8 cellular contexts compared by ENCODE assay signal in the genomic region with DNA sequence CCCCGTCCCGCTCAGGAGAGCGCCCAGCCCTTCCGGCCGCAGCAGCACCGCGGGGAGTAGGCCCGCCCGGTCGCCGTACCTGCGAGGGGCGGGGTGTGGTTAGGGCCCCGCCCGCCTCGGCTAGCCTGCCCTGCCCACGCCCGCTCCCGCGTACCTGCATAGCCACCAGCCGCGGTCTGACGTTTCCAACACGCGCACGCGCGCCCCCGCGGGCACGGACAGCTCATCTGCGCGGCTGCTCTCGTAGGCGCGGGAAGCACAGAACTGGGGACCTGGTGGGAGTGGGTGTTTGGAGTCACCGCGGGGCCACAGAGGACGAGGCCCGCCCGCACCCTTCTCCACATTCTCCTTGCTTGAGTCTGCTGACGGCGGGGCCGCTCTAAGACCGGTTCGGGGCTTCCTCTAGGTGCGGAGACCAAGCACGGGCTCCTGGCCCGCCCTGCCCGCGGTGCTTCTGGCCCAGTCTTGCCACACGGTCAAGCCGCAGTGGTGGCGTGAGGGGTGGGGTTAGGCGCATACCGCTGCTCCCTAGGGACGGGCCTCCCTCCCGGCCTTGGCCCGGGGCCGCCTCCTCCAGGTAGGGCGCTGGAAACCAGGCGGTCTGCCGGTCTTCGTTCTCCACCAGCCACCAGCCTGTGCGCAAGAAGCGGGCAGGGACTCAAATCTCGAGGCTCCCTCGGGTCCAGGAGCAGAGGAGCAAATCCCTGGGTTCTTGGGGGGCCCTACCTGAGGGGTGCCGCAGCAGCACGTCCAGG. TPM values are rescaled to one million over a fixed set of nuclear protein-coding genes. Genes with fewer than 3 reads are reported as not detected.
DNase-seq lines count a peak whose midpoint lies in the region; ATAC-seq lines count a peak whose summit lies in the region.
"Had no signal": no experiment of that assay in that cellular context is flagged by ENCODE, and none has a peak within 500 bp of the region (broad histone marks: within the 10 kb centered on the region; RNA-seq: fewer than 3 reads in every experiment).

No MANE protein-coding gene starts in this region.

- H3K36me3 Mint-ChIP-seq in activated naive CD8-positive, alpha-beta T cell treated with anti-CD3 and anti-CD28 coated beads, Interleukin-2, amount 50 U/mL, for 24 hours (ENCODE audit: low read depth) = peaks cover 20% of the 10 kb centered on the region
- peaks cover 0 to 22% (median 7%) of the 10 kb centered on the region in 5 donors for H3K36me3 Mint-ChIP-seq in naive thymus-derived CD4-positive, alpha-beta T cell

- H3K4me1 Mint-ChIP-seq in activated naive CD8-positive, alpha-beta T cell treated with anti-CD3 and anti-CD28 coated beads, Interleukin-2, amount 50 U/mL, for 24 hours = peaks cover 8% of the 10 kb centered on the region
- H3K4me1 Mint-ChIP-seq in naive thymus-derived CD4-positive, alpha-beta T cell = peaks cover 0 to 16% (median 8%) of the 10 kb centered on the region in 7 donors

- peaks cover 46% of the 10 kb centered on the region for H3K27me3 ChIP-seq in HUES64 (ENCODE audit: insufficient read depth, low read length)
- peaks cover 0 to 3% of the 10 kb centered on the region in 2 donors for H3K27me3 ChIP-seq in naive thymus-derived CD4-positive, alpha-beta T cell (ENCODE audit: control insufficient read depth in 2 of 2, insufficient read depth in 2 of 2, low read length in 2 of 2)

- CTCF ChIA-PET in naive thymus-derived CD4-positive, alpha-beta T cell (lab: Charles Lee) = no interaction called here

- intact Hi-C loops in naive thymus-derived CD4-positive, alpha-beta T cell (cut with micrococcal nuclease) = no loop called here

- H3K4me3 Mint-ChIP-seq in activated naive CD8-positive, alpha-beta T cell treated with anti-CD3 and anti-CD28 coated beads, Interleukin-2, amount 50 U/mL, for 24 hours = no peak overlapping the region
- peak overlapping the region in 1 of 10 donors; percentile 28 for H3K4me3 Mint-ChIP-seq in naive thymus-derived CD4-positive, alpha-beta T cell

- H3K4me3 ChIP-seq in HUES64 (ENCODE audit: low read length) = peak overlapping the region; percentile 58
- no peak overlapping the region for H3K4me3 ChIP-seq in naive thymus-derived CD4-positive, alpha-beta T cell (ENCODE audit: low read length)

- peaks cover 37% of the 10 kb centered on the region for H3K36me3 ChIP-seq in HUES64 (ENCODE audit: insufficient read depth, low read length)
- peaks cover 0 to 45% (median 0%) of the 10 kb centered on the region in 3 experiments for H3K36me3 ChIP-seq in naive thymus-derived CD4-positive, alpha-beta T cell (ENCODE audit: control insufficient read depth in 2 of 3, insufficient read depth in 3 of 3, low read length in 3 of 3)

- peaks cover 30% of the 10 kb centered on the region for H3K27me3 Mint-ChIP-seq in activated naive CD8-positive, alpha-beta T cell treated with anti-CD3 and anti-CD28 coated beads, Interleukin-2, amount 50 U/mL, for 24 hours
- peaks cover 0 to 32% (median 8%) of the 10 kb centered on the region in 5 donors for H3K27me3 Mint-ChIP-seq in naive thymus-derived CD4-positive, alpha-beta T cell

- DNase-seq in activated naive CD8-positive, alpha-beta T cell treated with anti-CD3 and anti-CD28 coated beads, Interleukin-2, amount 50 U/mL, for 24 hours = peak; percentile 40
- no peak for DNase-seq in naive thymus-derived CD4-positive, alpha-beta T cell
- DNase-seq in mesenteric fat pad (ENCODE audit: low spot score) = no peak
- DNase-seq: activated gamma-delta T cell, foreskin melanocyte had no signal

- no peaks in the 10 kb centered on the region for H3K9me3 ChIP-seq in HUES64 (ENCODE audit: insufficient read depth, low read depth, low read length)
- no peaks in the 10 kb centered on the region for H3K9me3 ChIP-seq in naive thymus-derived CD4-positive, alpha-beta T cell (ENCODE audit: control insufficient read depth in 2 of 3, low read length in 3 of 3)

- H3K27ac Mint-ChIP-seq in activated naive CD8-positive, alpha-beta T cell treated with anti-CD3 and anti-CD28 coated beads, Interleukin-2, amount 50 U/mL, for 24 hours = no peak overlapping the region
- no peak overlapping the region for H3K27ac Mint-ChIP-seq in naive thymus-derived CD4-positive, alpha-beta T cell

- POLR2A ChIA-PET in naive thymus-derived CD4-positive, alpha-beta T cell (lab: Charles Lee) = interaction anchor here (0.6 to 11.4 kb wide), 3 partner anchors 16 to 573 kb away, joined by 3 to 61 read pairs (median 8); partner anchors contain the start of genes RPS2 and TRAF7

- peak overlapping the region; percentile 69 for H3K9ac ChIP-seq in HUES64 (ENCODE audit: low read depth, low read length)

- 3% methylated on average over 70 of the region's 70 CpGs for WGBS in HUES64

- no peak overlapping the region for H3K27ac ChIP-seq in HUES64 (ENCODE audit: low read depth, low read length)
- H3K27ac ChIP-seq in naive thymus-derived CD4-positive, alpha-beta T cell (ENCODE audit: low read depth, low read length) = no peak overlapping the region

- H3K9me3 Mint-ChIP-seq in activated naive CD8-positive, alpha-beta T cell treated with anti-CD3 and anti-CD28 coated beads, Interleukin-2, amount 50 U/mL, for 24 hours = no peaks in the 10 kb centered on the region
- no peaks in the 10 kb centered on the region for H3K9me3 Mint-ChIP-seq in naive thymus-derived CD4-positive, alpha-beta T cell

- peaks cover 5% of the 10 kb centered on the region for H3K4me1 ChIP-seq in HUES64 (ENCODE audit: insufficient read depth, low read length)
- H3K4me1 ChIP-seq in naive thymus-derived CD4-positive, alpha-beta T cell (ENCODE audit: control insufficient read depth in 2 of 2, insufficient read depth in 2 of 2, low read length in 2 of 2) = peaks cover 0 to 6% of the 10 kb centered on the region in 2 donors

- ATAC-seq in activated naive CD8-positive, alpha-beta T cell treated with anti-CD3 and anti-CD28 coated beads, Interleukin-2, amount 50 U/mL, for 24 hours = no peak
- peak; percentile 12 for ATAC-seq in naive thymus-derived CD4-positive, alpha-beta T cell
- ATAC-seq in GM18873 (IDR thresholded peaks at IDR 0.05; ENCODE audit: low FRiP score, unreplicated experiment) (no peak), HG03045 (IDR thresholded peaks at IDR 0.05; ENCODE audit: unreplicated experiment) (no peak)

RNA-seq across cellular contexts. Expression of gene NOXO1, which starts 1.8 kb away (rescaled TPM):
- 0.65 TPM for polyA plus RNA-seq in HUES64 (2013, experiment 1 of 2)
- polyA plus RNA-seq in HUES64 (2013, experiment 2 of 2) = not detected
- 1 to 10 TPM in 1 of 5 experiments, under 1 TPM in 4; 0.24 to 1.3 (median 0.79) TPM for total RNA-seq in naive thymus-derived CD4-positive, alpha-beta T cell
- polyA plus RNA-seq in naive thymus-derived CD4-positive, alpha-beta T cell = under 1 TPM; 0.17 to 0.29 TPM
- total RNA-seq in mesenteric fat pad = not detected

RNA-seq across cellular contexts. Expression of gene GFER, which starts 4.5 kb away (rescaled TPM):
- polyA plus RNA-seq in HUES64 (2013, experiment 1 of 2) = 28.7 TPM
- polyA plus RNA-seq in HUES64 (2013, experiment 2 of 2) = 23.8 TPM
- 10 to 100 TPM; 14.0 to 28.2 (median 18.1) TPM for total RNA-seq in naive thymus-derived CD4-positive, alpha-beta T cell
- 10 to 100 TPM; 19.6 to 30.8 TPM for polyA plus RNA-seq in naive thymus-derived CD4-positive, alpha-beta T cell
- total RNA-seq in mesenteric fat pad = 15.7 TPM

RNA-seq across cellular contexts. Expression of gene TBL3, which starts 7.6 kb away (rescaled TPM):
- polyA plus RNA-seq in HUES64 (2013, experiment 1 of 2) = 44.1 TPM
- 45.6 TPM for polyA plus RNA-seq in HUES64 (2013, experiment 2 of 2)
- total RNA-seq in naive thymus-derived CD4-positive, alpha-beta T cell = 10 to 100 TPM; 17.2 to 45.2 (median 27.6) TPM
- 10 to 100 TPM; 59.4 to 89.8 TPM for polyA plus RNA-seq in naive thymus-derived CD4-positive, alpha-beta T cell
- total RNA-seq in mesenteric fat pad = 26.5 TPM

RNA-seq across cellular contexts. Expression of gene SYNGR3, which starts 10.3 kb away (rescaled TPM):
- 5.5 TPM for polyA plus RNA-seq in HUES64 (2013, experiment 1 of 2)
- polyA plus RNA-seq in HUES64 (2013, experiment 2 of 2) = 8.5 TPM
- total RNA-seq in naive thymus-derived CD4-positive, alpha-beta T cell = 1 to 10 TPM in 2 of 5 experiments, under 1 TPM in 3; 0.49 to 8.8 (median 0.80) TPM
- 1 to 10 TPM in 1 of 2 donors, under 1 TPM in 1; 0.92 to 1.6 TPM for polyA plus RNA-seq in naive thymus-derived CD4-positive, alpha-beta T cell
- not detected for total RNA-seq in mesenteric fat pad

RNA-seq across cellular contexts. Expression of gene RNF151, which starts 12.8 kb away (rescaled TPM):
- not detected for polyA plus RNA-seq in HUES64 (2013, experiment 1 of 2)
- not detected for polyA plus RNA-seq in HUES64 (2013, experiment 2 of 2)
- under 1 TPM in 1 of 5 experiments, not detected in 4; 0.51 TPM for total RNA-seq in naive thymus-derived CD4-positive, alpha-beta T cell
- polyA plus RNA-seq in naive thymus-derived CD4-positive, alpha-beta T cell = not detected
- total RNA-seq in mesenteric fat pad = not detected
